In genomic region chr17:35588196-35588920, GRCh38 we compare ENCODE assay signal across 7 cellular contexts. TPM values are rescaled to one million over a fixed set of nuclear protein-coding genes. Genes with fewer than 3 reads are reported as not detected.
DNase-seq lines count a peak whose midpoint lies in the region; ATAC-seq, FAIRE-seq and TF ChIP-seq lines count a peak whose summit lies in the region.

No MANE protein-coding gene starts in this region.

- no peak for TF ChIP-seq CTCF in Peyer's patch (IDR thresholded peaks at IDR 0.05)
- TF ChIP-seq CTCF in endothelial cell of umbilical vein (IDR thresholded peaks at IDR 0.05; ENCODE audit: extremely low read depth in 1 of 2, insufficient read depth in 1 of 2, low read depth in 1 of 2, low read length in 2 of 2), result no peak
- no peak for TF ChIP-seq CTCF in osteocyte (IDR thresholded peaks at IDR 0.05)

- H3K4me1 ChIP-seq in Peyer's patch, result peaks cover 0 to 17% (median 6%) of the 10 kb centered on the region in 4 donors
- H3K4me1 ChIP-seq in endothelial cell of umbilical vein (ENCODE audit: control insufficient read depth, extremely low read depth, insufficient read depth, low read length), result peaks cover 19% of the 10 kb centered on the region

- BruUV-seq in endothelial cell of umbilical vein (replicated peaks; lab: Mats Ljungman, UMichigan), result TSS peak; percentile 44

- dilution Hi-C loops in endothelial cell of umbilical vein (cut with MboI; ENCODE audit: extremely low pct_ligation_motif_present, low sequenced_read_pairs), result no loop called here

- intact Hi-C loops in endothelial cell of umbilical vein (cut with micrococcal nuclease), result loop anchor here (5.0 kb wide), 2 partner anchors 216 to 346 kb away; partner anchors contain the start of genes SLFN11 and SLFN5

- H3K36me3 ChIP-seq in Peyer's patch, result no peaks in the 10 kb centered on the region
- no peaks in the 10 kb centered on the region for H3K36me3 ChIP-seq in endothelial cell of umbilical vein (ENCODE audit: control insufficient read depth in 2 of 2, extremely low read depth in 1 of 2, insufficient read depth in 2 of 2, low read length in 2 of 2)

- TF ChIP-seq POLR2A in Peyer's patch (IDR thresholded peaks at IDR 0.05), result no peak
- TF ChIP-seq POLR2A in endothelial cell of umbilical vein (IDR thresholded peaks at IDR 0.05; ENCODE audit: low read depth, low read length), result no peak

- H3K27ac ChIP-seq in Peyer's patch (peak overlapping the region in 2 of 4 donors; percentile 90 to 92), endothelial cell of umbilical vein (ENCODE audit: insufficient read depth, low read depth, low read length) (peak overlapping the region; percentile 91)

- peak overlapping the region; percentile 97 for H3K4me3 Mint-ChIP-seq in osteocyte (ENCODE audit: unreplicated experiment)

- H3K9me3 ChIP-seq in Peyer's patch (no peaks in the 10 kb centered on the region), endothelial cell of umbilical vein (replicated peaks; ENCODE audit: control insufficient read depth, insufficient read depth, low read length) (no peaks in the 10 kb centered on the region)

- FAIRE-seq in GM18507 (lab: Jason Lieb, UNC) (peak; percentile 64), endothelial cell of umbilical vein (lab: Jason Lieb, UNC) (peak; percentile 86)

- no peaks in the 10 kb centered on the region for H3K9me3 Mint-ChIP-seq in osteocyte (ENCODE audit: unreplicated experiment)

- no peak for DNase-seq in GM18507 (ENCODE audit: extremely low spot score, insufficient read length, low read depth)
- DNase-seq in Peyer's patch, result no peak
- peak; percentile 37 for DNase-seq in endothelial cell of umbilical vein (ENCODE audit: low read depth, low spot score)
- DNase-seq in osteocyte (ENCODE audit: extremely low spot score, unreplicated experiment), result no peak
- DNase-seq in putamen (ENCODE audit: low spot score), result no peak

- peaks cover 13% of the 10 kb centered on the region for H3K27me3 Mint-ChIP-seq in osteocyte (ENCODE audit: unreplicated experiment)

- H3K27me3 ChIP-seq in Peyer's patch, result no peaks in the 10 kb centered on the region
- peaks cover 4 to 6% of the 10 kb centered on the region in 2 experiments for H3K27me3 ChIP-seq in endothelial cell of umbilical vein (ENCODE audit: control insufficient read depth in 2 of 2, insufficient read depth in 2 of 2, low read length in 2 of 2)

- peaks cover under 1% of the 10 kb centered on the region for H4K20me1 ChIP-seq in endothelial cell of umbilical vein (replicated peaks; ENCODE audit: control insufficient read depth, extremely low read depth, insufficient read depth, low read length)

- no peaks in the 10 kb centered on the region for H3K9me1 ChIP-seq in endothelial cell of umbilical vein (replicated peaks; ENCODE audit: control insufficient read depth, extremely low read depth, insufficient read depth, low read length)

- H3K4me3 ChIP-seq in Peyer's patch (peak overlapping the region; percentile 69 to 91 (median 78)), endothelial cell of umbilical vein (replicated peaks in 1 of 3; ENCODE audit: insufficient read depth in 1 of 3, low read depth in 1 of 3, low read length in 3 of 3) (peak overlapping the region; percentile 54 to 84 (median 70))

- no peak for ATAC-seq in HG02973 (IDR thresholded peaks at IDR 0.05; ENCODE audit: unreplicated experiment)
- no peak for ATAC-seq in GM18519 (IDR thresholded peaks at IDR 0.05; ENCODE audit: low FRiP score, unreplicated experiment)

- POLR2A ChIA-PET in endothelial cell of umbilical vein (lab: Charles Lee), result interaction anchor here (1.0 kb wide), 1 partner anchor 10 kb away, joined by 5 read pairs; the partner anchor contains the start of gene PEX12

- peak overlapping the region; percentile 99 for H3K27ac Mint-ChIP-seq in osteocyte (ENCODE audit: unreplicated experiment)

- peak overlapping the region; percentile 83 for H3K4me2 ChIP-seq in endothelial cell of umbilical vein (ENCODE audit: insufficient read depth, low read length)

- H2AFZ ChIP-seq in endothelial cell of umbilical vein (ENCODE audit: low read depth, low read length), result no peak overlapping the region

- peaks cover 42% of the 10 kb centered on the region for H3K4me1 Mint-ChIP-seq in osteocyte (ENCODE audit: unreplicated experiment)

- H3K9ac ChIP-seq in endothelial cell of umbilical vein (replicated peaks; ENCODE audit: extremely low read depth, insufficient read depth, low read length), result peak overlapping the region; percentile 95

- peaks cover 2% of the 10 kb centered on the region for H3K36me3 Mint-ChIP-seq in osteocyte (ENCODE audit: unreplicated experiment)

- CTCF ChIA-PET in endothelial cell of umbilical vein (lab: Charles Lee), result interaction anchor here (0.7 to 2.1 kb wide), 9 partner anchors 10 to 159 kb away, joined by 3 to 8 read pairs (median 5); partner anchors contain the start of gene PEX12

- peaks cover 59% of the 10 kb centered on the region for H3K79me2 ChIP-seq in endothelial cell of umbilical vein (ENCODE audit: control insufficient read depth, insufficient read depth, low read length)

TF ChIP-seq in endothelial cell of umbilical vein, 7 proteins besides CTCF, POLR2A, EP300 and RAD21:
- TF ChIP-seq POLR2AphosphoS5 (IDR thresholded peaks at IDR 0.05; ENCODE audit: insufficient read depth, low read depth, low read length), result no peak
- no peak for TF ChIP-seq MYC (IDR thresholded peaks at IDR 0.05; ENCODE audit: low read depth, low read length)
- TF ChIP-seq JUN (IDR thresholded peaks at IDR 0.05; ENCODE audit: borderline replicate concordance, insufficient read depth, insufficient read length, low read depth), result no peak
- TF ChIP-seq FOS (IDR thresholded peaks at IDR 0.05; ENCODE audit: borderline replicate concordance, insufficient read depth, low read length), result peak; percentile 22
TF ChIP-seq in endothelial cell of umbilical vein: peak in this region for 1.

RNA-seq across cellular contexts. Expression of gene AP2B1, which starts 1.2 kb away (rescaled TPM):
- total RNA-seq in Peyer's patch (10 to 100 TPM; 46.2 to 75.3 (median 66.6) TPM), endothelial cell of umbilical vein (198 and 200 TPM in 2 replicates), osteocyte (201 and 208 TPM in 2 replicates)
- 105 and 106 TPM in 2 replicates for polyA plus RNA-seq in endothelial cell of umbilical vein
- 125 and 134 TPM in 2 replicates for polyA plus RNA-seq in endothelial cell of umbilical vein (2011; cell fraction: cytosol; rRNA removed)
- polyA plus RNA-seq in endothelial cell of umbilical vein (2011; cell fraction: nucleus; rRNA removed), result 119 and 141 TPM in 2 replicates
- polyA plus RNA-seq in endothelial cell of umbilical vein (2012), result 215 and 237 TPM in 2 replicates
- polyA minus RNA-seq in endothelial cell of umbilical vein, result 249 and 258 TPM in 2 replicates
- polyA minus RNA-seq in endothelial cell of umbilical vein (2011; cell fraction: cytosol; rRNA and poly(A)+ RNA removed), result 97.6 TPM
- polyA minus RNA-seq in endothelial cell of umbilical vein (2011; cell fraction: nucleus; rRNA and poly(A)+ RNA removed), result 99.9 and 135 TPM in 2 replicates

RNA-seq across cellular contexts. Expression of gene PEX12, which starts 10.0 kb away (rescaled TPM):
- total RNA-seq in Peyer's patch, result 1 to 10 TPM; 2.5 to 7.9 (median 4.5) TPM
- total RNA-seq in endothelial cell of umbilical vein, result 2.8 and 3.4 TPM in 2 replicates
- 4.5 and 5.7 TPM in 2 replicates for polyA plus RNA-seq in endothelial cell of umbilical vein
- 2.9 and 3.2 TPM in 2 replicates for polyA plus RNA-seq in endothelial cell of umbilical vein (2011; cell fraction: cytosol; rRNA removed)
- polyA plus RNA-seq in endothelial cell of umbilical vein (2011; cell fraction: nucleus; rRNA removed), result 1.8 and 2.0 TPM in 2 replicates
- 4.4 and 4.6 TPM in 2 replicates for polyA plus RNA-seq in endothelial cell of umbilical vein (2012)
- polyA minus RNA-seq in endothelial cell of umbilical vein, result 6.3 and 7.3 TPM in 2 replicates
- polyA minus RNA-seq in endothelial cell of umbilical vein (2011; cell fraction: cytosol; rRNA and poly(A)+ RNA removed), result 4.9 TPM
- polyA minus RNA-seq in endothelial cell of umbilical vein (2011; cell fraction: nucleus; rRNA and poly(A)+ RNA removed), result 1.8 and 2.7 TPM in 2 replicates
- 6.9 and 7.0 TPM in 2 replicates for total RNA-seq in osteocyte

RNA-seq across cellular contexts. Expression of gene SLFN14, which starts 27.7 kb away (rescaled TPM):
- total RNA-seq in Peyer's patch, result not detected
- not detected in 2 replicates for total RNA-seq in endothelial cell of umbilical vein
- not detected in 2 replicates for polyA plus RNA-seq in endothelial cell of umbilical vein
- not detected in 2 replicates for polyA plus RNA-seq in endothelial cell of umbilical vein (2011; cell fraction: cytosol; rRNA removed)
- polyA plus RNA-seq in endothelial cell of umbilical vein (2011; cell fraction: nucleus; rRNA removed), result not detected in 2 replicates
- not detected in 2 replicates for polyA plus RNA-seq in endothelial cell of umbilical vein (2012)
- polyA minus RNA-seq in endothelial cell of umbilical vein, result 0.15 TPM in 1 of 2 replicates, not detected in the other
- polyA minus RNA-seq in endothelial cell of umbilical vein (2011; cell fraction: cytosol; rRNA and poly(A)+ RNA removed), result not detected
- not detected in 2 replicates for polyA minus RNA-seq in endothelial cell of umbilical vein (2011; cell fraction: nucleus; rRNA and poly(A)+ RNA removed)
- not detected in 2 replicates for total RNA-seq in osteocyte

RNA-seq across cellular contexts. Expression of gene SLFN12L, which starts 50.9 kb away (rescaled TPM):
- total RNA-seq in Peyer's patch, result 10 to 100 TPM in 1 of 4 donors, 1 to 10 TPM in 3; 5.3 to 17.3 (median 5.6) TPM
- not detected in 2 replicates for total RNA-seq in endothelial cell of umbilical vein
- polyA plus RNA-seq in endothelial cell of umbilical vein, result not detected in 2 replicates
- polyA plus RNA-seq in endothelial cell of umbilical vein (2011; cell fraction: cytosol; rRNA removed), result not detected in 2 replicates
- not detected in 2 replicates for polyA plus RNA-seq in endothelial cell of umbilical vein (2011; cell fraction: nucleus; rRNA removed)
- not detected in 2 replicates for polyA plus RNA-seq in endothelial cell of umbilical vein (2012)
- polyA minus RNA-seq in endothelial cell of umbilical vein, result 0.12 TPM in 1 of 2 replicates, not detected in the other
- not detected for polyA minus RNA-seq in endothelial cell of umbilical vein (2011; cell fraction: cytosol; rRNA and poly(A)+ RNA removed)
- polyA minus RNA-seq in endothelial cell of umbilical vein (2011; cell fraction: nucleus; rRNA and poly(A)+ RNA removed), result not detected in 2 replicates
- total RNA-seq in osteocyte, result not detected in 2 replicates
